In genomic region chr21:41361786-41362604, GRCh38 we compare ENCODE assay signal across 2 cellular contexts.
A peak's percentile ranks its signal among the peaks of the same experiment; 100 is the strongest.
TF ChIP-seq lines count a peak whose summit lies in the region.

TSS of gene MX2 (plus strand) at chr21:41362027. CDS start at chr21:41376907, 14,880 bp downstream.

TF ChIP-seq in IMR-90, 13 proteins besides CTCF, POLR2A, EP300 and RAD21:
- TF ChIP-seq MAZ (IDR thresholded peaks at IDR 0.05; ENCODE audit: borderline replicate concordance, low read depth, low read length), result peak; percentile 33; the same call in 1 of the 2 replicates
- no peak for TF ChIP-seq MAFK (IDR thresholded peaks at IDR 0.05; ENCODE audit: low read depth, low read length)
- peak; percentile 72 for TF ChIP-seq BHLHE40 (IDR thresholded peaks at IDR 0.05; ENCODE audit: low read depth, low read length)

TF ChIP-seq in WTC11, 78 proteins besides CTCF, POLR2A, EP300 and RAD21:
- TF ChIP-seq ERG (CRISPR knock-in tag; IDR thresholded peaks at IDR 0.05), result no peak
